ENCODE assay signal across 9 cellular contexts in genomic region chr19:46976845-46977320, GRCh38. TPM values are rescaled to one million over a fixed set of nuclear protein-coding genes. Genes with fewer than 3 reads are reported as not detected.
DNase-seq lines count a peak whose midpoint lies in the region; ATAC-seq and TF ChIP-seq lines count a peak whose summit lies in the region.
"Had no signal": no experiment of that assay in that cellular context is flagged by ENCODE, and none has a peak within 500 bp of the region (broad histone marks: within the 10 kb centered on the region; RNA-seq: fewer than 3 reads in every experiment).

No MANE protein-coding gene starts in this region.

- peaks cover 12% of the 10 kb centered on the region for H3K36me3 Mint-ChIP-seq in CD8-positive, alpha-beta T cell

- no peaks in the 10 kb centered on the region for H3K9me2 ChIP-seq in SK-N-SH

- peaks cover 46% of the 10 kb centered on the region for H3K4me1 Mint-ChIP-seq in CD8-positive, alpha-beta T cell (ENCODE audit: low read depth)

- intact Hi-C loops in CD8-positive, alpha-beta T cell (cut with DNase I, micrococcal nuclease): no loop called here

- H4K20me1 ChIP-seq in SK-N-SH (ENCODE audit: insufficient read depth) (peaks cover 4% of the 10 kb centered on the region; the same call in 1 of the 2 replicates), osteoblast (ENCODE audit: insufficient read depth, low read length) (no peaks in the 10 kb centered on the region)

- peak overlapping the region; percentile 12 for H3K27ac Mint-ChIP-seq in CD8-positive, alpha-beta T cell

- H3K79me2 ChIP-seq in SK-N-SH (ENCODE audit: insufficient read depth) (peaks cover 68% of the 10 kb centered on the region), osteoblast (ENCODE audit: insufficient read depth, low read length) (peaks cover 63% of the 10 kb centered on the region)

- H3K4me3 Mint-ChIP-seq in CD8-positive, alpha-beta T cell: no peak overlapping the region

- H3K27me3 ChIP-seq in CD8-positive, alpha-beta T cell (ENCODE audit: insufficient read depth, low read length): no peaks in the 10 kb centered on the region
- H3K27me3 ChIP-seq in SK-N-SH (ENCODE audit: insufficient read depth): no peaks in the 10 kb centered on the region
- no peaks in the 10 kb centered on the region for H3K27me3 ChIP-seq in osteoblast (ENCODE audit: insufficient read depth, low read length)

- peaks cover 25% of the 10 kb centered on the region for H3K4me1 ChIP-seq in CD8-positive, alpha-beta T cell (ENCODE audit: insufficient read depth, low read length)
- H3K4me1 ChIP-seq in SK-N-SH (ENCODE audit: control insufficient read depth in 1 of 2, insufficient read depth in 2 of 2, low read depth in 1 of 2, low read length in 1 of 2): peaks cover 29 to 55% of the 10 kb centered on the region in 2 experiments
- H3K4me1 ChIP-seq in osteoblast (ENCODE audit: insufficient read depth, low read length): peaks cover 62% of the 10 kb centered on the region

- no peak for TF ChIP-seq RAD21 in SK-N-SH (IDR thresholded peaks at IDR 0.05; ENCODE audit: low read length)

- H3K4me3 ChIP-seq in CD8-positive, alpha-beta T cell (ENCODE audit: low read depth, low read length): no peak overlapping the region
- H3K4me3 ChIP-seq in SK-N-SH (ENCODE audit: low read depth in 2 of 2, low read length in 1 of 2) (no peak overlapping the region), osteoblast (ENCODE audit: insufficient read depth, low read length) (peak overlapping the region; percentile 4)

- ATAC-seq in CD8-positive, alpha-beta T cell: no peak
- ATAC-seq in GM21825 (IDR thresholded peaks at IDR 0.05; ENCODE audit: unreplicated experiment): no peak

- POLR2A ChIA-PET in CD8-positive, alpha-beta T cell (lab: Charles Lee): no interaction called here
- POLR2A ChIA-PET in SK-N-SH (lab: Yijun Ruan, JAX): interaction anchor here (1.3 kb wide), 1 partner anchor 8 kb away, joined by 5 read pairs; no protein-coding TSS in a partner anchor

- peaks cover 56% of the 10 kb centered on the region for H3F3A ChIP-seq in SK-N-SH (replicated peaks; ENCODE audit: insufficient read depth)

- no peaks in the 10 kb centered on the region for H3K36me3 ChIP-seq in CD8-positive, alpha-beta T cell (ENCODE audit: insufficient read depth, low read length)
- H3K36me3 ChIP-seq in SK-N-SH (replicated peaks in 1 of 2; ENCODE audit: control insufficient read depth in 1 of 2, insufficient read depth in 2 of 2, low read length in 1 of 2): peaks cover 2 to 4% of the 10 kb centered on the region in 2 experiments
- peaks cover 10% of the 10 kb centered on the region for H3K36me3 ChIP-seq in osteoblast (ENCODE audit: insufficient read depth, low read length)

- no peak overlapping the region for H3K27ac ChIP-seq in CD8-positive, alpha-beta T cell (ENCODE audit: low read depth, low read length)
- peak overlapping the region; percentile 82 to 91 for H3K27ac ChIP-seq in SK-N-SH (ENCODE audit: low read depth in 2 of 2, low read length in 1 of 2)
- H3K27ac ChIP-seq in osteoblast (ENCODE audit: low read depth, low read length): peak overlapping the region; percentile 99

- TF ChIP-seq EP300 in SK-N-SH (IDR thresholded peaks at IDR 0.05; ENCODE audit: borderline replicate concordance in 1 of 2, low read depth in 1 of 2, low read length in 1 of 2): no peak

- CTCF ChIA-PET in CD8-positive, alpha-beta T cell (lab: Charles Lee): interaction anchor here (1.1 to 6.1 kb wide), 3 partner anchors 11 to 36 kb away, joined by 3 to 30 read pairs (median 8); no protein-coding TSS in a partner anchor
- CTCF ChIA-PET in SK-N-SH (lab: Yijun Ruan, JAX): interaction anchor here (0.9 to 3.0 kb wide), 6 partner anchors 14 to 121 kb away, joined by 3 to 17 read pairs (median 4); no protein-coding TSS in a partner anchor

- TF ChIP-seq CTCF in CD8-positive, alpha-beta T cell (IDR thresholded peaks at IDR 0.05): no peak
- no peak for TF ChIP-seq CTCF in SK-N-SH (IDR thresholded peaks at IDR 0.05)
- no peak for TF ChIP-seq CTCF in osteoblast (IDR thresholded peaks at IDR 0.05; ENCODE audit: extremely low read depth, low read depth, low read length)

- H3K9me3 Mint-ChIP-seq in CD8-positive, alpha-beta T cell: no peaks in the 10 kb centered on the region

- peak overlapping the region; percentile 43 for H3K9ac ChIP-seq in SK-N-SH

- H3K4me2 ChIP-seq in SK-N-SH (peak overlapping the region; percentile 69), osteoblast (ENCODE audit: insufficient read depth, low read length) (peak overlapping the region; percentile 14)

- H2AFZ ChIP-seq in SK-N-SH (ENCODE audit: low read depth): no peak overlapping the region
- H2AFZ ChIP-seq in osteoblast (ENCODE audit: low read length): no peak overlapping the region

- no peaks in the 10 kb centered on the region for H3K27me3 Mint-ChIP-seq in CD8-positive, alpha-beta T cell (ENCODE audit: low read depth)

- H3K9me3 ChIP-seq in CD8-positive, alpha-beta T cell (ENCODE audit: low read length): no peaks in the 10 kb centered on the region
- H3K9me3 ChIP-seq in SK-N-SH: no peaks in the 10 kb centered on the region
- H3K9me3 ChIP-seq in osteoblast (ENCODE audit: low read depth, low read length): no peaks in the 10 kb centered on the region

- DNase-seq in CD8-positive, alpha-beta T cell: no peak
- DNase-seq in SK-N-SH: peak; percentile 57
- DNase-seq in fibroblast of peridontal ligament (ENCODE audit: extremely low read depth): peak; percentile 56
- DNase-seq in osteoblast (ENCODE audit: insufficient read length, low spot score, missing footprints): no peak
- DNase-seq in stimulated activated naive CD4-positive, alpha-beta T cell treated with Interleukin-2 at 50 U/mL for 16 hours (lab: John Stamatoyannopoulos, UW): no peak
- no peak for DNase-seq in epidermal melanocyte (ENCODE audit: insufficient read length, low spot score)
- no peak for DNase-seq in NCI-H82 treated with DMSO at 0.1 percent for 48 hours (lab: John Stamatoyannopoulos, UW; ENCODE audit: unreplicated experiment)
- DNase-seq: NCI-H510A had no signal

- WGBS in SK-N-SH (ENCODE audit: low lambda C conversion rate): 55% methylated on average over 8 of the region's 8 CpGs

TF ChIP-seq in SK-N-SH, 30 proteins besides CTCF, POLR2A, EP300 and RAD21:
- TF ChIP-seq RCOR1 (IDR thresholded peaks at IDR 0.05; ENCODE audit: low read length): no peak
- peak; percentile 51 for TF ChIP-seq PBX3 (IDR thresholded peaks at IDR 0.05)
- TF ChIP-seq TCF12 (IDR thresholded peaks at IDR 0.05): peak; percentile 55
- TF ChIP-seq FOSL2 (IDR thresholded peaks at IDR 0.05; ENCODE audit: borderline replicate concordance, low read depth): no peak
TF ChIP-seq in SK-N-SH: peak in this region for 2.

RNA-seq across cellular contexts. Expression of gene NPAS1, which starts 42.8 kb away (rescaled TPM):
- total RNA-seq in CD8-positive, alpha-beta T cell: 1 to 10 TPM; 1.1 to 1.6 TPM
- 1.0 and 1.1 TPM in 2 replicates for polyA plus RNA-seq in SK-N-SH (2012; rRNA removed)
- 0.62 and 1.00 TPM in 2 replicates for polyA plus RNA-seq in SK-N-SH (2012; cell fraction: cytosol; rRNA removed)
- 2.6 and 3.8 TPM in 2 replicates for polyA plus RNA-seq in SK-N-SH (2012; cell fraction: nucleus; rRNA removed)
- total RNA-seq in osteoblast: 0.72 and 1.2 TPM in 2 replicates

Comparison
In these comparisons a context has a peak if more than half of its experiments do, and no peak if none do; other contexts are left out.
1. DNase-seq: peak in SK-N-SH (single experiment) and fibroblast of peridontal ligament (single experiment); none in CD8-positive, alpha-beta T cell (0 of 7), osteoblast (single experiment), stimulated activated naive CD4-positive, alpha-beta T cell treated with Interleukin-2 at 50 U/mL for 16 hours (single experiment), epidermal melanocyte (single experiment) and NCI-H82 treated with DMSO at 0.1 percent for 48 hours (single experiment).